ENCODE assay signal across 25 cellular contexts in the genomic region with DNA sequence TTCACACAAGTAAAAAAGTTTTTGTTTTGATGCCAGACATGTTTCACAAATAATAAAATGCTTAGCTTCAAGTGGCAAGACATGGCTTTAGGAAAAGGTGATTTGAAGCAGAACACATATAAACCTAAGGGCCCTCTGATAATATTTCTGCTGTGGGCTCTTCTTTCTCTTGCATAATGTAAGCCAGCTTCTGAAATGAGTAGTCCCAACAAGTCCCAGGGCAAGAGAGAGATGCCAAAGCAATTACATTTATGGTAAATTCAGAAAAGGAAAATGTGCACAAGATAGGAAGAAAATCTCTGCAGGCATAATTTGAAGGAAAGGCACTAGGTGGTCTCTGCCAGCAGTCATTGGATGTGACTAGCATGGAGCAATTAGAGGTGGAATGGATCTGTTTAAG.
DNase-seq lines count a peak whose midpoint lies in the region; ATAC-seq and TF ChIP-seq lines count a peak whose summit lies in the region.
"Had no signal": no experiment of that assay in that cellular context is flagged by ENCODE, and none has a peak within 500 bp of the region (broad histone marks: within the 10 kb centered on the region; RNA-seq: fewer than 3 reads in every experiment).

No MANE protein-coding gene starts in this region.

- CTCF ChIA-PET in IMR-90 (lab: Yijun Ruan, JAX) = interaction anchor here (1.5 kb wide), 1 partner anchor 16 kb away, joined by 4 read pairs; no protein-coding TSS in a partner anchor

- DNase-seq in IMR-90 (peak; percentile 6), SK-N-MC (ENCODE audit: low read depth, low spot score) (no peak), esophagus squamous epithelium (lab: John Stamatoyannopoulos, UW) (no peak), dorsolateral prefrontal cortex (no peak)
- DNase-seq in activated CD8-positive, alpha-beta memory T cell treated with anti-CD3 and anti-CD28 coated beads, Interleukin-2, amount 50 U/mL, for 48 hours = no peak
- DNase-seq: activated CD4-positive, alpha-beta T cell treated with anti-CD3 and anti-CD28 coated beads for 1 hour; activated CD8-positive, alpha-beta T cell treated with anti-CD3 and anti-CD28 coated beads for 36 hours; activated naive CD4-positive, alpha-beta T cell treated with anti-CD3 and anti-CD28 coated beads for 36 hours; adrenal gland; GDM1; glutamatergic neuron; MG63; NCI-H1436; NCI-H2081; NCI-H526 treated with DMSO at 0.1 percent for 48 hours; SHP77; stimulated activated CD4-positive, alpha-beta T cell treated with anti-CD3 and anti-CD28 coated beads, Interleukin-1b, Interleukin-23, amount 100 ng/mL, for 48 hours; stimulated activated naive CD8-positive, alpha-beta T cell treated with anti-CD3 and anti-CD28 coated beads, Interleukin-15, amount 100 ng/mL, for 72 hours had no signal

- no peak overlapping the region for H2AFZ ChIP-seq in IMR-90 (replicated peaks; ENCODE audit: low read length, poor library complexity)
- H2AFZ ChIP-seq: parathyroid adenoma had no signal

- no peak overlapping the region for H3K14ac ChIP-seq in IMR-90 (replicated peaks; ENCODE audit: low read depth, low read length)

- H3K27me3 ChIP-seq in IMR-90 (ENCODE audit: control insufficient read depth, insufficient read depth, low read length) (no peaks in the 10 kb centered on the region), esophagus squamous epithelium (no peaks in the 10 kb centered on the region), skeletal muscle satellite cell (ENCODE audit: control insufficient read depth, insufficient read depth, low read length) (no peaks in the 10 kb centered on the region), dorsolateral prefrontal cortex (peaks cover 0 to 3% (median 0%) of the 10 kb centered on the region in 45 donors)
- H3K27me3 ChIP-seq: adrenal gland; BLaER1 treated with 17β-estradiol and CSF1 and Interleukin-3, amounts not matched to agents 10 nM and 100 nM; MG63 had no signal

- intact Hi-C loops in IMR-90 (cut with micrococcal nuclease) = loop anchor here (5.0 kb wide), 1 partner anchor 146 kb away; no protein-coding TSS in a partner anchor
- intact Hi-C loops in esophagus squamous epithelium (cut with DNase I) = no loop called here
- intact Hi-C loops in dorsolateral prefrontal cortex (cut with DNase I) = no loop called here

- no peak overlapping the region for H3K23ac ChIP-seq in IMR-90 (ENCODE audit: low read depth, low read length)

- peak overlapping the region; percentile 0; the same call in 1 of the 2 replicates for H2BK20ac ChIP-seq in IMR-90 (ENCODE audit: low read depth, low read length)

- no peak overlapping the region for H2AK5ac ChIP-seq in IMR-90 (ENCODE audit: low read depth, low read length)

- H3K4me1 ChIP-seq in IMR-90 (ENCODE audit: control insufficient read depth, insufficient read depth, low read length) = peaks cover 13% of the 10 kb centered on the region; the same call in 1 of the 2 replicates
- H3K4me1 ChIP-seq in esophagus squamous epithelium = peaks cover 0 to 53% (median 13%) of the 10 kb centered on the region in 3 donors
- peaks cover 46% of the 10 kb centered on the region for H3K4me1 ChIP-seq in skeletal muscle satellite cell (ENCODE audit: control insufficient read depth, insufficient read depth, low read length)
- H3K4me1 ChIP-seq: adrenal gland; BLaER1 treated with 17β-estradiol and CSF1 and Interleukin-3, amounts not matched to agents 10 nM and 100 nM had no signal

- H3K27ac ChIP-seq in IMR-90 (ENCODE audit: insufficient read depth, low read length) (no peak overlapping the region), SK-N-MC (peak overlapping the region; percentile 76), esophagus squamous epithelium (peak overlapping the region in 3 of 4 donors; percentile 36 to 71 (median 54)), dorsolateral prefrontal cortex (no peak overlapping the region)
- H3K27ac ChIP-seq: adrenal gland; BLaER1 treated with 17β-estradiol and CSF1 and Interleukin-3, amounts not matched to agents 10 nM and 100 nM; parathyroid adenoma had no signal

- no peak for ATAC-seq in IMR-90 (ENCODE audit: low read depth)
- ATAC-seq in GM21717 (IDR thresholded peaks at IDR 0.05; ENCODE audit: unreplicated experiment) = no peak
- ATAC-seq: activated CD8-positive, alpha-beta T cell treated with anti-CD3 and anti-CD28 coated beads for 36 hours; left lobe of liver; Panc1; stimulated activated naive CD8-positive, alpha-beta T cell treated with anti-CD3 and anti-CD28 coated beads, Interleukin-15, amount 100 ng/mL, for 72 hours had no signal

- no peak overlapping the region; the same call in 1 of the 2 replicates for H3K4ac ChIP-seq in IMR-90 (ENCODE audit: low read depth, low read length)

- H3K79me1 ChIP-seq in IMR-90 (ENCODE audit: low read depth in 1 of 2, low read length in 2 of 2) = no peaks in the 10 kb centered on the region

- TF ChIP-seq POLR2A in IMR-90 (IDR thresholded peaks at IDR 0.05; ENCODE audit: low read depth, low read length) = no peak
- no peak for TF ChIP-seq POLR2A in esophagus squamous epithelium (IDR thresholded peaks at IDR 0.05)

- no peaks in the 10 kb centered on the region for H3K9me1 ChIP-seq in IMR-90 (ENCODE audit: insufficient read depth, low read length)

- H3K56ac ChIP-seq in IMR-90 (ENCODE audit: extremely low read depth, insufficient read depth, low read length) = no peak overlapping the region

- no peak for TF ChIP-seq RAD21 in IMR-90 (IDR thresholded peaks at IDR 0.05; ENCODE audit: low read length)

- TF ChIP-seq CTCF in IMR-90 (conservative IDR thresholded peaks at IDR 0.05; ENCODE audit: low read depth, low read length) = no peak
- TF ChIP-seq CTCF in esophagus squamous epithelium (IDR thresholded peaks at IDR 0.05) = no peak
- no peak for TF ChIP-seq CTCF in dorsolateral prefrontal cortex (IDR thresholded peaks at IDR 0.05 in 54 of 56, conservative IDR thresholded peaks at IDR 0.05 in 2 of 56; ENCODE audit: low read depth in 1 of 56, partially characterized antibody in 56 of 56)

- POLR2A ChIA-PET in IMR-90 (lab: Charles Lee; ENCODE audit: unreplicated experiment) = no interaction called here

- no peak overlapping the region for H4K91ac ChIP-seq in IMR-90 (ENCODE audit: insufficient read depth, low read depth, low read length)

- H2BK5ac ChIP-seq in IMR-90 (ENCODE audit: low read depth, low read length, poor library complexity, severe bottlenecking) = no peak overlapping the region

- dilution Hi-C loops in IMR-90 (cut with HindIII; ENCODE audit: low sequenced_read_pairs, unreplicated experiment) = no loop called here

- H3K18ac ChIP-seq in IMR-90 (ENCODE audit: low read depth, low read length) = no peak overlapping the region

- no peak overlapping the region for H2AK9ac ChIP-seq in IMR-90 (replicated peaks; ENCODE audit: low read depth, low read length, poor library complexity)

- no peak overlapping the region; the same call in 1 of the 2 replicates for H2BK120ac ChIP-seq in IMR-90 (ENCODE audit: low read depth, low read length)

- no TSS peak for BruUV-seq in IMR-90 (replicated peaks; lab: Mats Ljungman, UMichigan)

- no peak overlapping the region for H3K9ac ChIP-seq in IMR-90 (ENCODE audit: low read depth, low read length)
- no peak overlapping the region for H3K9ac ChIP-seq in SK-N-MC (ENCODE audit: insufficient read length)
- no peak overlapping the region for H3K9ac ChIP-seq in skeletal muscle satellite cell (ENCODE audit: low read depth, low read length)
- H3K9ac ChIP-seq: BLaER1 treated with 17β-estradiol and CSF1 and Interleukin-3, amounts not matched to agents 10 nM and 100 nM; parathyroid adenoma had no signal

- no peaks in the 10 kb centered on the region for H4K20me1 ChIP-seq in IMR-90 (ENCODE audit: insufficient read depth, low read length)
- H4K20me1 ChIP-seq: BLaER1 treated with 17β-estradiol and CSF1 and Interleukin-3, amounts not matched to agents 10 nM and 100 nM had no signal

- H3K36me3 ChIP-seq in IMR-90 (ENCODE audit: control insufficient read depth, insufficient read depth, low read length) (no peaks in the 10 kb centered on the region), SK-N-MC (ENCODE audit: insufficient read depth, low read length) (no peaks in the 10 kb centered on the region), esophagus squamous epithelium (no peaks in the 10 kb centered on the region), skeletal muscle satellite cell (ENCODE audit: insufficient read depth, low read length) (no peaks in the 10 kb centered on the region)
- H3K36me3 ChIP-seq: adrenal gland; BLaER1 treated with 17β-estradiol and CSF1 and Interleukin-3, amounts not matched to agents 10 nM and 100 nM; MG63 had no signal

- no peaks in the 10 kb centered on the region for H3K9me3 ChIP-seq in IMR-90 (ENCODE audit: control insufficient read depth, insufficient read depth, low read length)
- H3K9me3 ChIP-seq in SK-N-MC (ENCODE audit: low read depth, low read length) = no peaks in the 10 kb centered on the region
- H3K9me3 ChIP-seq in esophagus squamous epithelium = no peaks in the 10 kb centered on the region
- H3K9me3 ChIP-seq in skeletal muscle satellite cell (replicated peaks; ENCODE audit: low read length) = no peaks in the 10 kb centered on the region
- H3K9me3 ChIP-seq: adrenal gland; BLaER1 treated with 17β-estradiol and CSF1 and Interleukin-3, amounts not matched to agents 10 nM and 100 nM; MG63 had no signal

- H3K4me3 ChIP-seq in IMR-90 (ENCODE audit: insufficient read depth, low read depth, low read length) (no peak overlapping the region), SK-N-MC (0 out of 2 replicates have a peak overlapping the region, but pooled peaks have one; percentile 33), esophagus squamous epithelium (no peak overlapping the region), skeletal muscle satellite cell (ENCODE audit: low read length) (no peak overlapping the region), dorsolateral prefrontal cortex (no peak overlapping the region)
- H3K4me3 ChIP-seq: adrenal gland; BLaER1 treated with 17β-estradiol and CSF1 and Interleukin-3, amounts not matched to agents 10 nM and 100 nM; MG63; smooth muscle cell had no signal

- in situ Hi-C loops in IMR-90 (cut with MboI; ENCODE audit: low sequenced_read_pairs) = no loop called here

- peak overlapping the region; percentile 12; the same call in 1 of the 2 replicates for H4K5ac ChIP-seq in IMR-90 (ENCODE audit: low read depth, low read length)

- H2BK15ac ChIP-seq in IMR-90 (ENCODE audit: low read depth, low read length) = no peak overlapping the region

- no peak overlapping the region for H3K4me2 ChIP-seq in IMR-90 (ENCODE audit: low read depth, low read length)
- peak overlapping the region; percentile 72 for H3K4me2 ChIP-seq in skeletal muscle satellite cell (ENCODE audit: low read length)
- H3K4me2 ChIP-seq: BLaER1 treated with 17β-estradiol and CSF1 and Interleukin-3, amounts not matched to agents 10 nM and 100 nM had no signal

- no peak overlapping the region for H4K8ac ChIP-seq in IMR-90 (ENCODE audit: low read depth in 2 of 2, low read length in 2 of 2)

TF ChIP-seq in IMR-90, 13 proteins besides CTCF, POLR2A, EP300 and RAD21 (continues in another document):
- TF ChIP-seq BHLHE40 (IDR thresholded peaks at IDR 0.05; ENCODE audit: low read depth, low read length) = no peak
- no peak for TF ChIP-seq NFE2L2 (IDR thresholded peaks at IDR 0.05; ENCODE audit: low read depth, low read length)
- TF ChIP-seq CHD1 (IDR thresholded peaks at IDR 0.05; ENCODE audit: low read depth, low read length) = no peak
- no peak for TF ChIP-seq MAZ (IDR thresholded peaks at IDR 0.05; ENCODE audit: borderline replicate concordance, low read depth, low read length)

Comparison
In these comparisons a context has a peak if more than half of its experiments do, and no peak if none do; other contexts are left out.
1. H3K27ac ChIP-seq: peak in SK-N-MC (single experiment) and esophagus squamous epithelium (3 of 4); none in IMR-90 (single experiment) and dorsolateral prefrontal cortex (0 of 59).